1 cellular context compared by ENCODE assay signal in the genomic region with DNA sequence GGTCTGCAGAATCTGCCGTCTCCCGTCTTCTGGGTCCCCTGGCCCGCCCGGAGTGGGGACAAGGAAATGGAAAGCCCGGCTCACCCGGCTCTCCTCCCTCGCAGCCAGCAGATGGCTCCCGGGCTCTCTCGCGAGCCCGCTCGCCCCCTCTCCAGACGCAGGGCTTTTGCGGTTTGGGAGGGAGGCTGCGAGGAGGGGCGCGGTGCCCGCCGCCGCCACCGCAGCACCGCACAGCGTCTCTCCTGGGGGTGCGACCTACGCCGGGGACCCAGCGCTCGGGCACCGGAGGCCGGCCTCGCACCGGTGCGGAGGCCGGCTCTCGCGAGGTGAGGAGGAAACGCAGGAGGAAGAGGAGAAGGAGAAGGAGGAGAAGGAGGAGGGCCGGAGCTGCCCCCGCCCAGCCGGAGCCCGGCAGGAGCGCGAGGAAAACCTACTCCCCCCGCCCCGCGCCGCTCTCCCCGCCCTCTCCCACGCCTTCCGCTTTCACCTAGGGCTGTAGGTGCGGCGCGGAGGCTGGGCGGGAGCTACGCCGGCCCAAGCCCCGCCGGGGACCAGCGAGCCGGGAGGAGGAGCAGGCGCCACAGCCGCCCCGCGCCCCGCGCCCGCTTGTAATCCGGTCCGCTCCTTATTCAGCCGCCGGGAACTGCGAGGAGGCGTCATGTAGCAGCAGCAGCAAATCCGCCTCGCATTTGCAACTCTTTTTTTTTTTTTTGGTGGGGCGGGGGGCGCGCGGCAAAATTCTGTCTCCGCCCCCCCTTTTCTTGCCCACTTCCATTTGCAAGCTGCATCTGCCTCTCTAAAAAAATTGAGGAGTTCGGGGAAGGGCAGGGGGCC.
TF ChIP-seq lines count a peak whose summit lies in the region.

Gene CARMIL1, plus strand, starts transcription at position 461 of the 834 bp plus-strand sequence. CDS start 422 bp downstream, outside the sequence.

TF ChIP-seq in K562, 482 proteins besides CTCF, POLR2A, EP300 and RAD21 (continued from another document and continues in another):
- TF ChIP-seq E2F6 (IDR thresholded peaks at IDR 0.05; ENCODE audit: borderline replicate concordance in 1 of 2, extremely low read depth in 1 of 2, insufficient read depth in 1 of 2, insufficient read length in 1 of 2, low read depth in 1 of 2, low read length in 1 of 2, poor library complexity in 1 of 2, severe bottlenecking in 1 of 2) (peak; percentile 52 to 67), ZNF239 (CRISPR knock-in tag; IDR thresholded peaks at IDR 0.05) (no peak), KLF10 (CRISPR knock-in tag; IDR thresholded peaks at IDR 0.05) (no peak), MCM5 (IDR thresholded peaks at IDR 0.05; ENCODE audit: low read depth) (no peak), LEF1 (IDR thresholded peaks at IDR 0.05) (no peak), SRSF9 (IDR thresholded peaks at IDR 0.05; ENCODE audit: borderline replicate concordance, low read depth, low read length) (no peak), ZNF274 (IDR thresholded peaks at IDR 0.05; ENCODE audit: borderline replicate concordance, low read depth, low read length) (no peak), HNRNPLL (IDR thresholded peaks at IDR 0.05; ENCODE audit: low read depth, low read length, poor library complexity, severe bottlenecking) (peak; percentile 47), CXXC5 (CRISPR knock-in tag; IDR thresholded peaks at IDR 0.05) (peak; percentile 85), RREB1 (CRISPR knock-in tag; IDR thresholded peaks at IDR 0.05) (no peak), CAMTA2 (CRISPR knock-in tag; conservative IDR thresholded peaks at IDR 0.05) (no peak), KDM5B (IDR thresholded peaks at IDR 0.05; ENCODE audit: insufficient replicate concordance, low read depth, low read length) (no peak), CHD1 (IDR thresholded peaks at IDR 0.05; ENCODE audit: low read length) (no peak), TCF7L2 (IDR thresholded peaks at IDR 0.05; ENCODE audit: low read depth, low read length) (no peak), NEUROD1 (IDR thresholded peaks at IDR 0.05; ENCODE audit: borderline replicate concordance, low read depth, low read length, partially characterized antibody) (no peak), TRIM24 (IDR thresholded peaks at IDR 0.05) (no peak), FOXK2 (conservative IDR thresholded peaks at IDR 0.05 in 1 of 2, IDR thresholded peaks at IDR 0.05 in 1 of 2; ENCODE audit: low read depth in 2 of 2) (no peak), HNRNPH1 (optimal IDR thresholded peaks at IDR 0.05; ENCODE audit: low read depth, low read length) (no peak), FOSL1 (tag; conservative IDR thresholded peaks at IDR 0.05) (no peak), ETV6 (IDR thresholded peaks at IDR 0.05; ENCODE audit: borderline replicate concordance in 1 of 2, low read depth in 2 of 2, low read length in 1 of 2) (no peak), ETV6 (CRISPR knock-in tag; IDR thresholded peaks at IDR 0.05; ENCODE audit: borderline replicate concordance) (no peak), RBM39 (optimal IDR thresholded peaks at IDR 0.05; ENCODE audit: low read depth, low read length) (no peak), ATF4 (CRISPR knock-in tag; IDR thresholded peaks at IDR 0.05) (no peak), ZNF175 (CRISPR knock-in tag; IDR thresholded peaks at IDR 0.05; ENCODE audit: low read depth) (no peak), SIX5 (IDR thresholded peaks at IDR 0.05; ENCODE audit: borderline replicate concordance in 1 of 2, insufficient read depth in 1 of 2, low read depth in 1 of 2, low read length in 2 of 2) (no peak), PHF20 (IDR thresholded peaks at IDR 0.05; ENCODE audit: partially characterized antibody) (peak; percentile 26)
- TF ChIP-seq, protein P1, sequence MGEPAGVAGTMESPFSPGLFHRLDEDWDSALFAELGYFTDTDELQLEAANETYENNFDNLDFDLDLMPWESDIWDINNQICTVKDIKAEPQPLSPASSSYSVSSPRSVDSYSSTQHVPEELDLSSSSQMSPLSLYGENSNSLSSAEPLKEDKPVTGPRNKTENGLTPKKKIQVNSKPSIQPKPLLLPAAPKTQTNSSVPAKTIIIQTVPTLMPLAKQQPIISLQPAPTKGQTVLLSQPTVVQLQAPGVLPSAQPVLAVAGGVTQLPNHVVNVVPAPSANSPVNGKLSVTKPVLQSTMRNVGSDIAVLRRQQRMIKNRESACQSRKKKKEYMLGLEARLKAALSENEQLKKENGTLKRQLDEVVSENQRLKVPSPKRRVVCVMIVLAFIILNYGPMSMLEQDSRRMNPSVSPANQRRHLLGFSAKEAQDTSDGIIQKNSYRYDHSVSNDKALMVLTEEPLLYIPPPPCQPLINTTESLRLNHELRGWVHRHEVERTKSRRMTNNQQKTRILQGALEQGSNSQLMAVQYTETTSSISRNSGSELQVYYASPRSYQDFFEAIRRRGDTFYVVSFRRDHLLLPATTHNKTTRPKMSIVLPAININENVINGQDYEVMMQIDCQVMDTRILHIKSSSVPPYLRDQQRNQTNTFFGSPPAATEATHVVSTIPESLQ (CRISPR knock-in tag; IDR thresholded peaks at IDR 0.05), result no peak
- TF ChIP-seq, protein P2, sequence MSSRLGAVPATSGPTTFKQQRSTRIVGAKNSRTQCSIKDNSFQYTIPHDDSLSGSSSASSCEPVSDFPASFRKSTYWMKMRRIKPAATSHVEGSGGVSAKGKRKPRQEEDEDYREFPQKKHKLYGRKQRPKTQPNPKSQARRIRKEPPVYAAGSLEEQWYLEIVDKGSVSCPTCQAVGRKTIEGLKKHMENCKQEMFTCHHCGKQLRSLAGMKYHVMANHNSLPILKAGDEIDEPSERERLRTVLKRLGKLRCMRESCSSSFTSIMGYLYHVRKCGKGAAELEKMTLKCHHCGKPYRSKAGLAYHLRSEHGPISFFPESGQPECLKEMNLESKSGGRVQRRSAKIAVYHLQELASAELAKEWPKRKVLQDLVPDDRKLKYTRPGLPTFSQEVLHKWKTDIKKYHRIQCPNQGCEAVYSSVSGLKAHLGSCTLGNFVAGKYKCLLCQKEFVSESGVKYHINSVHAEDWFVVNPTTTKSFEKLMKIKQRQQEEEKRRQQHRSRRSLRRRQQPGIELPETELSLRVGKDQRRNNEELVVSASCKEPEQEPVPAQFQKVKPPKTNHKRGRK (tag; IDR thresholded peaks at IDR 0.05), result no peak
- TF ChIP-seq, protein P3, sequence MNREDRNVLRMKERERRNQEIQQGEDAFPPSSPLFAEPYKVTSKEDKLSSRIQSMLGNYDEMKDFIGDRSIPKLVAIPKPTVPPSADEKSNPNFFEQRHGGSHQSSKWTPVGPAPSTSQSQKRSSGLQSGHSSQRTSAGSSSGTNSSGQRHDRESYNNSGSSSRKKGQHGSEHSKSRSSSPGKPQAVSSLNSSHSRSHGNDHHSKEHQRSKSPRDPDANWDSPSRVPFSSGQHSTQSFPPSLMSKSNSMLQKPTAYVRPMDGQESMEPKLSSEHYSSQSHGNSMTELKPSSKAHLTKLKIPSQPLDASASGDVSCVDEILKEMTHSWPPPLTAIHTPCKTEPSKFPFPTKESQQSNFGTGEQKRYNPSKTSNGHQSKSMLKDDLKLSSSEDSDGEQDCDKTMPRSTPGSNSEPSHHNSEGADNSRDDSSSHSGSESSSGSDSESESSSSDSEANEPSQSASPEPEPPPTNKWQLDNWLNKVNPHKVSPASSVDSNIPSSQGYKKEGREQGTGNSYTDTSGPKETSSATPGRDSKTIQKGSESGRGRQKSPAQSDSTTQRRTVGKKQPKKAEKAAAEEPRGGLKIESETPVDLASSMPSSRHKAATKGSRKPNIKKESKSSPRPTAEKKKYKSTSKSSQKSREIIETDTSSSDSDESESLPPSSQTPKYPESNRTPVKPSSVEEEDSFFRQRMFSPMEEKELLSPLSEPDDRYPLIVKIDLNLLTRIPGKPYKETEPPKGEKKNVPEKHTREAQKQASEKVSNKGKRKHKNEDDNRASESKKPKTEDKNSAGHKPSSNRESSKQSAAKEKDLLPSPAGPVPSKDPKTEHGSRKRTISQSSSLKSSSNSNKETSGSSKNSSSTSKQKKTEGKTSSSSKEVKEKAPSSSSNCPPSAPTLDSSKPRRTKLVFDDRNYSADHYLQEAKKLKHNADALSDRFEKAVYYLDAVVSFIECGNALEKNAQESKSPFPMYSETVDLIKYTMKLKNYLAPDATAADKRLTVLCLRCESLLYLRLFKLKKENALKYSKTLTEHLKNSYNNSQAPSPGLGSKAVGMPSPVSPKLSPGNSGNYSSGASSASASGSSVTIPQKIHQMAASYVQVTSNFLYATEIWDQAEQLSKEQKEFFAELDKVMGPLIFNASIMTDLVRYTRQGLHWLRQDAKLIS (CRISPR knock-in tag; IDR thresholded peaks at IDR 0.05), result peak; percentile 65; the same call in 1 of the 2 replicates
- TF ChIP-seq, protein P4, sequence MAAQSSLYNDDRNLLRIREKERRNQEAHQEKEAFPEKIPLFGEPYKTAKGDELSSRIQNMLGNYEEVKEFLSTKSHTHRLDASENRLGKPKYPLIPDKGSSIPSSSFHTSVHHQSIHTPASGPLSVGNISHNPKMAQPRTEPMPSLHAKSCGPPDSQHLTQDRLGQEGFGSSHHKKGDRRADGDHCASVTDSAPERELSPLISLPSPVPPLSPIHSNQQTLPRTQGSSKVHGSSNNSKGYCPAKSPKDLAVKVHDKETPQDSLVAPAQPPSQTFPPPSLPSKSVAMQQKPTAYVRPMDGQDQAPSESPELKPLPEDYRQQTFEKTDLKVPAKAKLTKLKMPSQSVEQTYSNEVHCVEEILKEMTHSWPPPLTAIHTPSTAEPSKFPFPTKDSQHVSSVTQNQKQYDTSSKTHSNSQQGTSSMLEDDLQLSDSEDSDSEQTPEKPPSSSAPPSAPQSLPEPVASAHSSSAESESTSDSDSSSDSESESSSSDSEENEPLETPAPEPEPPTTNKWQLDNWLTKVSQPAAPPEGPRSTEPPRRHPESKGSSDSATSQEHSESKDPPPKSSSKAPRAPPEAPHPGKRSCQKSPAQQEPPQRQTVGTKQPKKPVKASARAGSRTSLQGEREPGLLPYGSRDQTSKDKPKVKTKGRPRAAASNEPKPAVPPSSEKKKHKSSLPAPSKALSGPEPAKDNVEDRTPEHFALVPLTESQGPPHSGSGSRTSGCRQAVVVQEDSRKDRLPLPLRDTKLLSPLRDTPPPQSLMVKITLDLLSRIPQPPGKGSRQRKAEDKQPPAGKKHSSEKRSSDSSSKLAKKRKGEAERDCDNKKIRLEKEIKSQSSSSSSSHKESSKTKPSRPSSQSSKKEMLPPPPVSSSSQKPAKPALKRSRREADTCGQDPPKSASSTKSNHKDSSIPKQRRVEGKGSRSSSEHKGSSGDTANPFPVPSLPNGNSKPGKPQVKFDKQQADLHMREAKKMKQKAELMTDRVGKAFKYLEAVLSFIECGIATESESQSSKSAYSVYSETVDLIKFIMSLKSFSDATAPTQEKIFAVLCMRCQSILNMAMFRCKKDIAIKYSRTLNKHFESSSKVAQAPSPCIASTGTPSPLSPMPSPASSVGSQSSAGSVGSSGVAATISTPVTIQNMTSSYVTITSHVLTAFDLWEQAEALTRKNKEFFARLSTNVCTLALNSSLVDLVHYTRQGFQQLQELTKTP (IDR thresholded peaks at IDR 0.05; ENCODE audit: low read depth in 1 of 2, partially characterized antibody in 2 of 2), result no peak
- TF ChIP-seq, protein P5, sequence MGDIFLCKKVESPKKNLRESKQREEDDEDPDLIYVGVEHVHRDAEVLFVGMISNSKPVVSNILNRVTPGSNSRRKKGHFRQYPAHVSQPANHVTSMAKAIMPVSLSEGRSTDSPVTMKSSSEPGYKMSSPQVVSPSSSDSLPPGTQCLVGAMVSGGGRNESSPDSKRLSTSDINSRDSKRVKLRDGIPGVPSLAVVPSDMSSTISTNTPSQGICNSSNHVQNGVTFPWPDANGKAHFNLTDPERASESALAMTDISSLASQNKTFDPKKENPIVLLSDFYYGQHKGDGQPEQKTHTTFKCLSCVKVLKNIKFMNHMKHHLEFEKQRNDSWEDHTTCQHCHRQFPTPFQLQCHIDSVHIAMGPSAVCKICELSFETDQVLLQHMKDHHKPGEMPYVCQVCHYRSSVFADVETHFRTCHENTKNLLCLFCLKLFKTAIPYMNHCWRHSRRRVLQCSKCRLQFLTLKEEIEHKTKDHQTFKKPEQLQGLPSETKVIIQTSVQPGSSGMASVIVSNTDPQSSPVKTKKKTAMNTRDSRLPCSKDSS (IDR thresholded peaks at IDR 0.05; ENCODE audit: low read depth, partially characterized antibody), result no peak
